In the genomic region with DNA sequence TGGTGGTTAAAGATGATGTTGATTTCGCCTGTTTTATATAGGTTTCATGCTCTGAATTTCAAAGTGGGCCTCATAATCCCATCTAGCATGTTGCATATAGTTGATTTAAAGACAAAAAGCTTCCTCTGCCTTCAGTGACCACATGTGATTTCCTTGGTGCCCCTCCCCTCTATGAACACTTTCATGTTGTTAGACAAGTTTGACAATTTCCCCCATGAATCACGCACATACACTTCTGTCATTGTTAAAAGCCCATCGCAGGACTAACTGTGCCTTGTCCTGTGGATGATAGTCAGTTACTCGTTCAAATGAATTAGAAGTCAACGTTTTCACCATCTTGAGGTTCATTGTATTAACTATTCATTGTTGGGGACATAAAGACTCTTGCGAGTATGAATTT, we compare ENCODE assay signal across 1 cellular context.
TF ChIP-seq lines count a peak whose summit lies in the region.

No MANE protein-coding gene starts in this region.

TF ChIP-seq in WTC11, 78 proteins besides CTCF, POLR2A, EP300 and RAD21 (continued from another document):
- no peak for TF ChIP-seq ESRRA (CRISPR knock-in tag; IDR thresholded peaks at IDR 0.05; ENCODE audit: borderline replicate concordance)
- no peak for TF ChIP-seq FOXP1 (CRISPR knock-in tag; IDR thresholded peaks at IDR 0.05; ENCODE audit: borderline replicate concordance)
- TF ChIP-seq, protein P1, sequence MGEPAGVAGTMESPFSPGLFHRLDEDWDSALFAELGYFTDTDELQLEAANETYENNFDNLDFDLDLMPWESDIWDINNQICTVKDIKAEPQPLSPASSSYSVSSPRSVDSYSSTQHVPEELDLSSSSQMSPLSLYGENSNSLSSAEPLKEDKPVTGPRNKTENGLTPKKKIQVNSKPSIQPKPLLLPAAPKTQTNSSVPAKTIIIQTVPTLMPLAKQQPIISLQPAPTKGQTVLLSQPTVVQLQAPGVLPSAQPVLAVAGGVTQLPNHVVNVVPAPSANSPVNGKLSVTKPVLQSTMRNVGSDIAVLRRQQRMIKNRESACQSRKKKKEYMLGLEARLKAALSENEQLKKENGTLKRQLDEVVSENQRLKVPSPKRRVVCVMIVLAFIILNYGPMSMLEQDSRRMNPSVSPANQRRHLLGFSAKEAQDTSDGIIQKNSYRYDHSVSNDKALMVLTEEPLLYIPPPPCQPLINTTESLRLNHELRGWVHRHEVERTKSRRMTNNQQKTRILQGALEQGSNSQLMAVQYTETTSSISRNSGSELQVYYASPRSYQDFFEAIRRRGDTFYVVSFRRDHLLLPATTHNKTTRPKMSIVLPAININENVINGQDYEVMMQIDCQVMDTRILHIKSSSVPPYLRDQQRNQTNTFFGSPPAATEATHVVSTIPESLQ (CRISPR knock-in tag; IDR thresholded peaks at IDR 0.05) = no peak
- TF ChIP-seq, protein P2, sequence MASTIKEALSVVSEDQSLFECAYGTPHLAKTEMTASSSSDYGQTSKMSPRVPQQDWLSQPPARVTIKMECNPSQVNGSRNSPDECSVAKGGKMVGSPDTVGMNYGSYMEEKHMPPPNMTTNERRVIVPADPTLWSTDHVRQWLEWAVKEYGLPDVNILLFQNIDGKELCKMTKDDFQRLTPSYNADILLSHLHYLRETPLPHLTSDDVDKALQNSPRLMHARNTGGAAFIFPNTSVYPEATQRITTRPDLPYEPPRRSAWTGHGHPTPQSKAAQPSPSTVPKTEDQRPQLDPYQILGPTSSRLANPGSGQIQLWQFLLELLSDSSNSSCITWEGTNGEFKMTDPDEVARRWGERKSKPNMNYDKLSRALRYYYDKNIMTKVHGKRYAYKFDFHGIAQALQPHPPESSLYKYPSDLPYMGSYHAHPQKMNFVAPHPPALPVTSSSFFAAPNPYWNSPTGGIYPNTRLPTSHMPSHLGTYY (CRISPR knock-in tag; IDR thresholded peaks at IDR 0.05) = no peak
- no peak for TF ChIP-seq TEAD4 (CRISPR knock-in tag; IDR thresholded peaks at IDR 0.05)
- no peak for TF ChIP-seq ZNF138 (CRISPR knock-in tag; conservative IDR thresholded peaks at IDR 0.05)
- TF ChIP-seq GRHL2 (CRISPR knock-in tag; IDR thresholded peaks at IDR 0.05; ENCODE audit: insufficient replicate concordance, severe bottlenecking) = no peak
- TF ChIP-seq, protein P3, sequence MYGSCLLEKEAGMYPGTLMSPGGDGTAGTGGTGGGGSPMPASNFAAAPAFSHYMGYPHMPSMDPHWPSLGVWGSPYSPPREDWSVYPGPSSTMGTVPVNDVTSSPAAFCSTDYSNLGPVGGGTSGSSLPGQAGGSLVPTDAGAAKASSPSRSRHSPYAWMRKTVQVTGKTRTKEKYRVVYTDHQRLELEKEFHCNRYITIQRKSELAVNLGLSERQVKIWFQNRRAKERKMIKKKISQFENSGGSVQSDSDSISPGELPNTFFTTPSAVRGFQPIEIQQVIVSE (CRISPR knock-in tag; IDR thresholded peaks at IDR 0.05; ENCODE audit: borderline replicate concordance) = no peak
- no peak for TF ChIP-seq ZNF219 (CRISPR knock-in tag; IDR thresholded peaks at IDR 0.05; ENCODE audit: borderline replicate concordance)
- TF ChIP-seq, protein P4, sequence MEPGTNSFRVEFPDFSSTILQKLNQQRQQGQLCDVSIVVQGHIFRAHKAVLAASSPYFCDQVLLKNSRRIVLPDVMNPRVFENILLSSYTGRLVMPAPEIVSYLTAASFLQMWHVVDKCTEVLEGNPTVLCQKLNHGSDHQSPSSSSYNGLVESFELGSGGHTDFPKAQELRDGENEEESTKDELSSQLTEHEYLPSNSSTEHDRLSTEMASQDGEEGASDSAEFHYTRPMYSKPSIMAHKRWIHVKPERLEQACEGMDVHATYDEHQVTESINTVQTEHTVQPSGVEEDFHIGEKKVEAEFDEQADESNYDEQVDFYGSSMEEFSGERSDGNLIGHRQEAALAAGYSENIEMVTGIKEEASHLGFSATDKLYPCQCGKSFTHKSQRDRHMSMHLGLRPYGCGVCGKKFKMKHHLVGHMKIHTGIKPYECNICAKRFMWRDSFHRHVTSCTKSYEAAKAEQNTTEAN (CRISPR knock-in tag; IDR thresholded peaks at IDR 0.05) = no peak
- no peak for TF ChIP-seq RORB (CRISPR knock-in tag; IDR thresholded peaks at IDR 0.05)
- TF ChIP-seq, protein P5, sequence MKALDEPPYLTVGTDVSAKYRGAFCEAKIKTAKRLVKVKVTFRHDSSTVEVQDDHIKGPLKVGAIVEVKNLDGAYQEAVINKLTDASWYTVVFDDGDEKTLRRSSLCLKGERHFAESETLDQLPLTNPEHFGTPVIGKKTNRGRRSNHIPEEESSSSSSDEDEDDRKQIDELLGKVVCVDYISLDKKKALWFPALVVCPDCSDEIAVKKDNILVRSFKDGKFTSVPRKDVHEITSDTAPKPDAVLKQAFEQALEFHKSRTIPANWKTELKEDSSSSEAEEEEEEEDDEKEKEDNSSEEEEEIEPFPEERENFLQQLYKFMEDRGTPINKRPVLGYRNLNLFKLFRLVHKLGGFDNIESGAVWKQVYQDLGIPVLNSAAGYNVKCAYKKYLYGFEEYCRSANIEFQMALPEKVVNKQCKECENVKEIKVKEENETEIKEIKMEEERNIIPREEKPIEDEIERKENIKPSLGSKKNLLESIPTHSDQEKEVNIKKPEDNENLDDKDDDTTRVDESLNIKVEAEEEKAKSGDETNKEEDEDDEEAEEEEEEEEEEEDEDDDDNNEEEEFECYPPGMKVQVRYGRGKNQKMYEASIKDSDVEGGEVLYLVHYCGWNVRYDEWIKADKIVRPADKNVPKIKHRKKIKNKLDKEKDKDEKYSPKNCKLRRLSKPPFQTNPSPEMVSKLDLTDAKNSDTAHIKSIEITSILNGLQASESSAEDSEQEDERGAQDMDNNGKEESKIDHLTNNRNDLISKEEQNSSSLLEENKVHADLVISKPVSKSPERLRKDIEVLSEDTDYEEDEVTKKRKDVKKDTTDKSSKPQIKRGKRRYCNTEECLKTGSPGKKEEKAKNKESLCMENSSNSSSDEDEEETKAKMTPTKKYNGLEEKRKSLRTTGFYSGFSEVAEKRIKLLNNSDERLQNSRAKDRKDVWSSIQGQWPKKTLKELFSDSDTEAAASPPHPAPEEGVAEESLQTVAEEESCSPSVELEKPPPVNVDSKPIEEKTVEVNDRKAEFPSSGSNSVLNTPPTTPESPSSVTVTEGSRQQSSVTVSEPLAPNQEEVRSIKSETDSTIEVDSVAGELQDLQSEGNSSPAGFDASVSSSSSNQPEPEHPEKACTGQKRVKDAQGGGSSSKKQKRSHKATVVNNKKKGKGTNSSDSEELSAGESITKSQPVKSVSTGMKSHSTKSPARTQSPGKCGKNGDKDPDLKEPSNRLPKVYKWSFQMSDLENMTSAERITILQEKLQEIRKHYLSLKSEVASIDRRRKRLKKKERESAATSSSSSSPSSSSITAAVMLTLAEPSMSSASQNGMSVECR (CRISPR knock-in tag; IDR thresholded peaks at IDR 0.05; ENCODE audit: borderline replicate concordance) = no peak
